8 cellular contexts compared by ENCODE assay signal in genomic region chr18:12934454-12935071, GRCh38. TPM values are rescaled to one million over a fixed set of nuclear protein-coding genes. Genes with fewer than 3 reads are reported as not detected.
DNase-seq lines count a peak whose midpoint lies in the region; ATAC-seq and TF ChIP-seq lines count a peak whose summit lies in the region.

No MANE protein-coding gene starts in this region.

- H3K27me3 ChIP-seq in kidney epithelial cell (ENCODE audit: control insufficient read depth, insufficient read depth, low read length), result no peaks in the 10 kb centered on the region

- POLR2A ChIA-PET in AG04449 (lab: Yijun Ruan, JAX), result no interaction called here

- no peak for DNase-seq in AG04449 (ENCODE audit: low read depth, low spot score)
- DNase-seq in GM19240 (ENCODE audit: insufficient read length, low spot score), result peak; percentile 48
- DNase-seq in NCI-H446 (lab: John Stamatoyannopoulos, UW), result peak; percentile 63 to 77
- peak; percentile 48 for DNase-seq in activated CD4-positive, CD25-positive, alpha-beta regulatory T cell treated with anti-CD3 and anti-CD28 coated beads, Interleukin-2, amount 50 U/mL, for 16 hours (ENCODE audit: low read depth, low spot score)
- DNase-seq in central memory CD4-positive, alpha-beta T cell, result peak; percentile 69
- DNase-seq in kidney epithelial cell (ENCODE audit: low read depth), result peak; percentile 47
- peak; percentile 45 to 65 (median 51) for DNase-seq in stimulated activated CD4-positive, alpha-beta T cell treated with anti-CD3 and anti-CD28 coated beads, Interleukin-1b, Interleukin-23, amount 100 ng/mL, for 24 hours (ENCODE audit: low read depth in 4 of 4, low spot score in 1 of 4)

- TF ChIP-seq CTCF in AG04449 (IDR thresholded peaks at IDR 0.05; ENCODE audit: insufficient read depth, low read length, missing control alignments) (peak; percentile 90), kidney epithelial cell (IDR thresholded peaks at IDR 0.05; ENCODE audit: insufficient read depth, low read length, poor library complexity, severe bottlenecking) (peak; percentile 94)

- H3K36me3 ChIP-seq in kidney epithelial cell (ENCODE audit: control insufficient read depth, insufficient read depth, low read length), result no peaks in the 10 kb centered on the region

- H3K4me3 ChIP-seq in AG04449 (ENCODE audit: low read depth, low read length) (no peak overlapping the region; the same call in 1 of the 2 replicates), kidney epithelial cell (ENCODE audit: low read depth, low read length) (no peak overlapping the region)

- CTCF ChIA-PET in AG04449 (lab: Yijun Ruan, JAX), result interaction anchor here (0.8 to 8.4 kb wide), 44 partner anchors 9 to 551 kb away, joined by 3 to 307 read pairs (median 5); partner anchors contain the start of genes PSMG2 and PTPN2

- no peak for ATAC-seq in GM19395 (IDR thresholded peaks at IDR 0.05; ENCODE audit: unreplicated experiment)

RNA-seq across cellular contexts. Expression of gene SEH1L, which starts 13.2 kb away (rescaled TPM):
- total RNA-seq in kidney epithelial cell, result 34.3 and 39.4 TPM in 2 replicates

RNA-seq across cellular contexts. Expression of gene PTPN2, which starts 50.5 kb away (rescaled TPM):
- 28.2 and 38.5 TPM in 2 replicates for total RNA-seq in kidney epithelial cell

RNA-seq across cellular contexts. Expression of gene CEP192, which starts 56.6 kb away (rescaled TPM):
- total RNA-seq in kidney epithelial cell, result 14.4 and 16.6 TPM in 2 replicates
